ENCODE assay signal across 25 cellular contexts in the genomic region with DNA sequence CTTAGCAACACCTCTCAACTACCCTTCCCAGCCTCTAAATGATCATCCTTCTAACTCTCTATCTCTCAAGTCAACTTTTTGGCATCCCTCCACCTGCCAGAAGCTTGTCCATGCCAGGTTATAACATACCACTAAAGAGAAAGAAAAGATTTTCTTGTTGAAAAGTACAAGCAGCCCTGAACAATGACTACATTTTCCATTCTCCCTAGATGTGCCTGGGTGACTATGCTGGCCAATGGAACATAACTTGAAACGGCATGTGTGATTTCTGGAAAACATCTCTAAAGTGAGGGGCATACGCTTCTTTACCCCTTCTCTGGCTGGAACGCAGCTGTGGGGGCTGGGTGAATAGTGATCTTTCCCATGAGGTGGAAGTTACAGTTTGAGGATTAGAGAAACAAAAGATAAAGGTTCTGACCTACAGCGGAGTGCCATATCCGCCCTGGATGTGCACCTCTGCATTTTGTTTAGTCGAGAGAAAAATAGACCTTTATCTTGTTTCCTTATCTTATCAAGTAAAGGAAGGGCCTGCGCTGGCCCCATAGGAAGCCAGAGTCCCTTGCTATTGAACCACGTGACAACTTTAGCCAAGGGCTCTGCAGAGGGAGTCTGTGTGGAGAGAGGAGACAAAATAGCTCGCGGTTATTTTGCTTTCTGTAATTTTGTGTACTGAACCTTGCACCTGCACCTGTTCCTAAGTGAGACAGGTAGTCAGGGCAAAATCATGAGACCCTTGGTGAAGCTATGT.
DNase-seq lines count a peak whose midpoint lies in the region; ATAC-seq, FAIRE-seq and TF ChIP-seq lines count a peak whose summit lies in the region.
"Had no signal": no experiment of that assay in that cellular context is flagged by ENCODE, and none has a peak within 500 bp of the region (broad histone marks: within the 10 kb centered on the region; RNA-seq: fewer than 3 reads in every experiment).

No MANE protein-coding gene starts in this region.

- 26% methylated on average over 10 of the region's 10 CpGs for WGBS in right lobe of liver (ENCODE audit: insufficient coverage, low coverage, low lambda C conversion rate, missing lambda C conversion rate)
- WGBS in HepG2 (ENCODE audit: low lambda C conversion rate) = 3% methylated on average over 10 of the region's 10 CpGs

- no peak overlapping the region for H2AFZ ChIP-seq in HepG2 (ENCODE audit: low read length)

- H3K27ac ChIP-seq in right lobe of liver = no peak overlapping the region
- no peak overlapping the region for H3K27ac ChIP-seq in HepG2 (ENCODE audit: extremely low read length, insufficient read depth, low read length)
- H3K27ac ChIP-seq in WERI-Rb-1 = no peak overlapping the region
- H3K27ac ChIP-seq: HL-60, Peyer's patch, transverse colon had no signal

- H3K4me1 ChIP-seq in right lobe of liver (no peaks in the 10 kb centered on the region), HepG2 (ENCODE audit: insufficient read depth, low read length) (no peaks in the 10 kb centered on the region)
- H3K4me1 ChIP-seq: Peyer's patch had no signal

- TF ChIP-seq CTCF in right lobe of liver (IDR thresholded peaks at IDR 0.05) = no peak
- no peak for TF ChIP-seq CTCF in HepG2 (CRISPR knock-in tag; IDR thresholded peaks at IDR 0.05)
- no peak for TF ChIP-seq CTCF in WERI-Rb-1 (IDR thresholded peaks at IDR 0.05; ENCODE audit: low read depth, low read length)

- no TSS peak for BruUV-seq in HepG2 (replicated peaks; lab: Mats Ljungman, UMichigan)

- H3K4me3 ChIP-seq in right lobe of liver = no peak overlapping the region
- no peak overlapping the region for H3K4me3 ChIP-seq in HepG2 (replicated peaks in 1 of 3; ENCODE audit: insufficient read depth in 1 of 3, low read depth in 2 of 3, low read length in 3 of 3)
- no peak overlapping the region for H3K4me3 ChIP-seq in WERI-Rb-1 (ENCODE audit: low read depth, low read length)
- H3K4me3 ChIP-seq: Peyer's patch, transverse colon had no signal

- no peak overlapping the region for H3K4me2 ChIP-seq in HepG2 (ENCODE audit: low read depth, low read length)
- H3K4me2 ChIP-seq: SK-N-SH had no signal

- TF ChIP-seq RAD21 in HepG2 (CRISPR knock-in tag; IDR thresholded peaks at IDR 0.05) = no peak

- H3K27me3 ChIP-seq in right lobe of liver (no peaks in the 10 kb centered on the region), HepG2 (ENCODE audit: control insufficient read depth in 1 of 2, insufficient read depth in 2 of 2, low read length in 2 of 2) (no peaks in the 10 kb centered on the region; a peak in 1 of 5 replicates), WERI-Rb-1 (ENCODE audit: insufficient read depth, low read depth, severe bottlenecking) (peaks cover 2% of the 10 kb centered on the region)
- H3K27me3 ChIP-seq: Peyer's patch, transverse colon had no signal

- no peaks in the 10 kb centered on the region for H3K36me3 ChIP-seq in right lobe of liver
- H3K36me3 ChIP-seq in HepG2 (replicated peaks in 1 of 2; ENCODE audit: control insufficient read depth in 1 of 2, insufficient read depth in 2 of 2, low read length in 2 of 2) = no peaks in the 10 kb centered on the region
- no peaks in the 10 kb centered on the region for H3K36me3 ChIP-seq in WERI-Rb-1
- H3K36me3 ChIP-seq: Peyer's patch, transverse colon had no signal

- no peak for FAIRE-seq in HepG2 (lab: Jason Lieb, UNC)
- FAIRE-seq: astrocyte, frontal cortex, H1, keratinocyte had no signal

- in situ Hi-C loops in HepG2 (cut with HindIII; ENCODE audit: extremely low pct_ligation_motif_present, low pct_unique_long_range_greater_than_20kb) = no loop called here

- TF ChIP-seq EP300 in HepG2 (IDR thresholded peaks at IDR 0.05; ENCODE audit: low read depth in 2 of 2, low read length in 2 of 2) (no peak), HepG2 (CRISPR knock-in tag; IDR thresholded peaks at IDR 0.05; ENCODE audit: borderline replicate concordance) (no peak)

- ATAC-seq in right lobe of liver (peak in 3 of 4 donors; percentile 30 to 55 (median 49)), HepG2 (no peak), left lobe of liver (peak; percentile 44)
- ATAC-seq: naive thymus-derived CD4-positive, alpha-beta T cell; stimulated activated naive CD8-positive, alpha-beta T cell treated with anti-CD3 and anti-CD28 coated beads, Interleukin-15, amount 100 ng/mL, for 72 hours; WTC11 had no signal

- CTCF ChIA-PET in HepG2 (lab: Yijun Ruan, JAX; ENCODE audit: low intra/inter-chr PET ratio, low total read pairs) = no interaction called here

- intact Hi-C loops in right lobe of liver (cut with DNase I) = no loop called here
- intact Hi-C loops in HepG2 (cut with micrococcal nuclease; ENCODE audit: unreplicated experiment) = loop anchor here (5.0 kb wide), 1 partner anchor 1009 kb away; no protein-coding TSS in a partner anchor

- no peak for DNase-seq in right lobe of liver
- no peak for DNase-seq in HepG2 (ENCODE audit: low spot score)
- DNase-seq in erythroblast (lab: John Stamatoyannopoulos, UW) = peak; percentile 12 to 46
- no peak for DNase-seq in left lobe of liver (ENCODE audit: low spot score)
- no peak for DNase-seq in WERI-Rb-1
- DNase-seq in GM19240 (ENCODE audit: insufficient read length, low spot score) = no peak
- no peak for DNase-seq in LoVo (ENCODE audit: low spot score)
- DNase-seq in stimulated activated CD4-positive, alpha-beta T cell treated with anti-CD3 and anti-CD28 coated beads, Interleukin-2, amount 100 ng/mL, for 48 hours = no peak
- DNase-seq: activated CD8-positive, alpha-beta memory T cell treated with anti-CD3 and anti-CD28 coated beads, Interleukin-2, amount 50 U/mL, for 4 hours; effector CD4-positive, alpha-beta T cell; IMR-90; naive thymus-derived CD4-positive, alpha-beta T cell; NK-92 treated with Interleukin-12 subunit alpha and Interleukin-12 subunit beta, amount 100 ng/mL, for 24 hours; retina; SK-N-SH; stimulated activated CD4-positive, alpha-beta T cell treated with anti-CD3 and anti-CD28 coated beads, Interleukin-12 subunit alpha, Interleukin-12 subunit beta, amount 100 ng/mL, for 4 hours; stimulated activated naive CD8-positive, alpha-beta T cell treated with anti-CD3 and anti-CD28 coated beads, Interleukin-15, amount 100 ng/mL, for 72 hours; transverse colon had no signal

- H3K79me2 ChIP-seq in HepG2 (ENCODE audit: insufficient read depth, low read length) = no peaks in the 10 kb centered on the region

- no peak for TF ChIP-seq POLR2A in right lobe of liver (IDR thresholded peaks at IDR 0.05)
- no peak for TF ChIP-seq POLR2A in HepG2 (IDR thresholded peaks at IDR 0.05; ENCODE audit: insufficient read depth in 1 of 2, low read depth in 2 of 2, low read length in 2 of 2)
- no peak for TF ChIP-seq POLR2A in erythroblast (IDR thresholded peaks at IDR 0.05; ENCODE audit: low read length)

- POLR2A ChIA-PET in HepG2 (lab: Yijun Ruan, JAX) = no interaction called here

- H3K9me3 ChIP-seq in right lobe of liver (no peaks in the 10 kb centered on the region), HepG2 (ENCODE audit: low read length) (no peaks in the 10 kb centered on the region), WERI-Rb-1 (ENCODE audit: severe bottlenecking) (no peaks in the 10 kb centered on the region)
- H3K9me3 ChIP-seq: Peyer's patch, SK-N-SH, transverse colon had no signal

- no peaks in the 10 kb centered on the region for H4K20me1 ChIP-seq in HepG2 (ENCODE audit: insufficient read depth, low read length)

- no peak overlapping the region for H3K9ac ChIP-seq in HepG2 (ENCODE audit: insufficient read depth, low read depth, low read length)
- H3K9ac ChIP-seq: SK-N-SH had no signal

TF ChIP-seq in HepG2, 621 proteins besides CTCF, POLR2A, EP300 and RAD21 (continues in another document):
- TF ChIP-seq, protein P1, sequence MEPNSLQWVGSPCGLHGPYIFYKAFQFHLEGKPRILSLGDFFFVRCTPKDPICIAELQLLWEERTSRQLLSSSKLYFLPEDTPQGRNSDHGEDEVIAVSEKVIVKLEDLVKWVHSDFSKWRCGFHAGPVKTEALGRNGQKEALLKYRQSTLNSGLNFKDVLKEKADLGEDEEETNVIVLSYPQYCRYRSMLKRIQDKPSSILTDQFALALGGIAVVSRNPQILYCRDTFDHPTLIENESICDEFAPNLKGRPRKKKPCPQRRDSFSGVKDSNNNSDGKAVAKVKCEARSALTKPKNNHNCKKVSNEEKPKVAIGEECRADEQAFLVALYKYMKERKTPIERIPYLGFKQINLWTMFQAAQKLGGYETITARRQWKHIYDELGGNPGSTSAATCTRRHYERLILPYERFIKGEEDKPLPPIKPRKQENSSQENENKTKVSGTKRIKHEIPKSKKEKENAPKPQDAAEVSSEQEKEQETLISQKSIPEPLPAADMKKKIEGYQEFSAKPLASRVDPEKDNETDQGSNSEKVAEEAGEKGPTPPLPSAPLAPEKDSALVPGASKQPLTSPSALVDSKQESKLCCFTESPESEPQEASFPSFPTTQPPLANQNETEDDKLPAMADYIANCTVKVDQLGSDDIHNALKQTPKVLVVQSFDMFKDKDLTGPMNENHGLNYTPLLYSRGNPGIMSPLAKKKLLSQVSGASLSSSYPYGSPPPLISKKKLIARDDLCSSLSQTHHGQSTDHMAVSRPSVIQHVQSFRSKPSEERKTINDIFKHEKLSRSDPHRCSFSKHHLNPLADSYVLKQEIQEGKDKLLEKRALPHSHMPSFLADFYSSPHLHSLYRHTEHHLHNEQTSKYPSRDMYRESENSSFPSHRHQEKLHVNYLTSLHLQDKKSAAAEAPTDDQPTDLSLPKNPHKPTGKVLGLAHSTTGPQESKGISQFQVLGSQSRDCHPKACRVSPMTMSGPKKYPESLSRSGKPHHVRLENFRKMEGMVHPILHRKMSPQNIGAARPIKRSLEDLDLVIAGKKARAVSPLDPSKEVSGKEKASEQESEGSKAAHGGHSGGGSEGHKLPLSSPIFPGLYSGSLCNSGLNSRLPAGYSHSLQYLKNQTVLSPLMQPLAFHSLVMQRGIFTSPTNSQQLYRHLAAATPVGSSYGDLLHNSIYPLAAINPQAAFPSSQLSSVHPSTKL (CRISPR knock-in tag; IDR thresholded peaks at IDR 0.05) = no peak
- no peak for TF ChIP-seq ZNF260 (CRISPR knock-in tag; IDR thresholded peaks at IDR 0.05; ENCODE audit: borderline replicate concordance, low read depth)
- no peak for TF ChIP-seq MIER2 (CRISPR knock-in tag; IDR thresholded peaks at IDR 0.05)
- TF ChIP-seq, protein P2, sequence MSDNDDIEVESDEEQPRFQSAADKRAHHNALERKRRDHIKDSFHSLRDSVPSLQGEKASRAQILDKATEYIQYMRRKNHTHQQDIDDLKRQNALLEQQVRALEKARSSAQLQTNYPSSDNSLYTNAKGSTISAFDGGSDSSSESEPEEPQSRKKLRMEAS (IDR thresholded peaks at IDR 0.05) = no peak
- no peak for TF ChIP-seq CREM (IDR thresholded peaks at IDR 0.05)
- no peak for TF ChIP-seq CREM (CRISPR knock-in tag; IDR thresholded peaks at IDR 0.05)
- no peak for TF ChIP-seq ZNF674 (CRISPR knock-in tag; IDR thresholded peaks at IDR 0.05; ENCODE audit: low read depth)
- TF ChIP-seq ZFP41 (CRISPR knock-in tag; IDR thresholded peaks at IDR 0.05; ENCODE audit: borderline replicate concordance) = no peak

Comparison
In these comparisons a context has a peak if more than half of its experiments do, and no peak if none do; other contexts are left out.
1. DNase-seq: peak in erythroblast (2 of 2); none in right lobe of liver (0 of 3), HepG2 (single experiment), left lobe of liver (single experiment), WERI-Rb-1 (single experiment), GM19240 (single experiment), LoVo (single experiment) and stimulated activated CD4-positive, alpha-beta T cell treated with anti-CD3 and anti-CD28 coated beads, Interleukin-2, amount 100 ng/mL, for 48 hours (0 of 2).